Comparison of ENCODE assay signal across 19 cellular contexts in genomic region chr2:197426723-197427122, GRCh38. TPM values are rescaled to one million over a fixed set of nuclear protein-coding genes. Genes with fewer than 3 reads are reported as not detected.
DNase-seq lines count a peak whose midpoint lies in the region; ATAC-seq, FAIRE-seq and TF ChIP-seq lines count a peak whose summit lies in the region.
"Had no signal": no experiment of that assay in that cellular context is flagged by ENCODE, and none has a peak within 500 bp of the region (broad histone marks: within the 10 kb centered on the region; RNA-seq: fewer than 3 reads in every experiment).

No MANE protein-coding gene starts in this region.

- H3K9me3 ChIP-seq in K562 (replicated peaks; ENCODE audit: control insufficient read depth, insufficient read depth, low read depth, low read length): no peaks in the 10 kb centered on the region
- H3K9me3 ChIP-seq: vagina had no signal

- peaks cover 97% of the 10 kb centered on the region for H3K79me2 ChIP-seq in K562 (ENCODE audit: control insufficient read depth, insufficient read depth, low read length)

- POLR2A ChIA-PET in K562 (lab: Yijun Ruan, JAX): interaction anchor here (0.8 to 0.9 kb wide), 2 partner anchors 9 to 26 kb away, joined by 3 read pairs; no protein-coding TSS in a partner anchor

- peaks cover 78% of the 10 kb centered on the region for H3K36me3 Mint-ChIP-seq in activated T-cell treated with anti-CD3 and anti-CD28 coated beads, Interleukin-2, amount 50 U/mL, for 24 hours (ENCODE audit: low read depth)
- peaks cover 14% of the 10 kb centered on the region for H3K36me3 Mint-ChIP-seq in progenitor cell of endocrine pancreas (ENCODE audit: insufficient read depth)

- TF ChIP-seq CTCF in K562 (IDR thresholded peaks at IDR 0.05 in 2 of 3, conservative IDR thresholded peaks at IDR 0.05 in 1 of 3; ENCODE audit: insufficient read depth in 2 of 3, low read depth in 1 of 3, low read length in 3 of 3) (no peak), progenitor cell of endocrine pancreas (IDR thresholded peaks at IDR 0.05; ENCODE audit: unreplicated experiment) (no peak)

- CTCF ChIA-PET in K562 (lab: Yijun Ruan, JAX; ENCODE audit: low intra/inter-chr PET ratio): no interaction called here

- no peak for TF ChIP-seq EP300 in K562 (IDR thresholded peaks at IDR 0.05; ENCODE audit: low read length)

- no peak overlapping the region for H2AFZ ChIP-seq in K562 (ENCODE audit: low read depth, low read length)

- no peaks in the 10 kb centered on the region for H3K27me3 Mint-ChIP-seq in activated T-cell treated with anti-CD3 and anti-CD28 coated beads, Interleukin-2, amount 50 U/mL, for 24 hours
- H3K27me3 Mint-ChIP-seq in progenitor cell of endocrine pancreas: no peaks in the 10 kb centered on the region

- peak overlapping the region; percentile 87 for H3K27ac Mint-ChIP-seq in activated T-cell treated with anti-CD3 and anti-CD28 coated beads, Interleukin-2, amount 50 U/mL, for 24 hours
- H3K27ac Mint-ChIP-seq in progenitor cell of endocrine pancreas: peak overlapping the region; percentile 68
- H3K27ac Mint-ChIP-seq: T-helper 1 cell treated with Interleukin-12 subunit alpha and Interleukin-12 subunit beta and Interleukin-4 antibody, amounts not matched to agents 30 μg/mL and 1 μg/mL, for 36 hours had no signal

- H3K9me3 Mint-ChIP-seq in activated T-cell treated with anti-CD3 and anti-CD28 coated beads, Interleukin-2, amount 50 U/mL, for 24 hours: no peaks in the 10 kb centered on the region
- no peaks in the 10 kb centered on the region for H3K9me3 Mint-ChIP-seq in progenitor cell of endocrine pancreas (ENCODE audit: low read depth)
- H3K9me3 Mint-ChIP-seq: neural crest cell; T-helper 1 cell treated with Interleukin-12 subunit alpha and Interleukin-12 subunit beta and Interleukin-4 antibody, amounts not matched to agents 30 μg/mL and 1 μg/mL, for 36 hours had no signal

- no peak for TF ChIP-seq POLR2A in K562 (conservative IDR thresholded peaks at IDR 0.05)

- BruUV-seq in K562 (replicated peaks; lab: Mats Ljungman, UMichigan): no TSS peak

- H3K4me3 Mint-ChIP-seq in activated T-cell treated with anti-CD3 and anti-CD28 coated beads, Interleukin-2, amount 50 U/mL, for 24 hours: no peak overlapping the region
- no peak overlapping the region for H3K4me3 Mint-ChIP-seq in progenitor cell of endocrine pancreas (ENCODE audit: low read depth)
- H3K4me3 Mint-ChIP-seq: neural crest cell; T-helper 1 cell treated with Interleukin-12 subunit alpha and Interleukin-12 subunit beta and Interleukin-4 antibody, amounts not matched to agents 30 μg/mL and 1 μg/mL, for 36 hours had no signal

- in situ Hi-C loops in K562 (cut with MboI): no loop called here

- no peaks in the 10 kb centered on the region for H3K27me3 ChIP-seq in K562 (ENCODE audit: control insufficient read depth in 2 of 2, insufficient read depth in 2 of 2, low read length in 2 of 2)
- H3K27me3 ChIP-seq: vagina had no signal

- H3K4me3 ChIP-seq in K562: no peak overlapping the region
- H3K4me3 ChIP-seq: coronary artery, lung, vagina had no signal

- H3K27ac ChIP-seq in K562 (ENCODE audit: extremely low read depth, low read depth, low read length): no peak overlapping the region
- H3K27ac ChIP-seq: coronary artery, epithelial cell of prostate, vagina had no signal

- DNase-seq in activated T-cell treated with anti-CD3 and anti-CD28 coated beads, Interleukin-2, amount 50 U/mL, for 24 hours: no peak
- no peak for DNase-seq in activated T-cell treated with anti-CD3 and anti-CD28 coated beads for 4 hours
- DNase-seq in OCI-M1 (lab: John Stamatoyannopoulos, UW): peak; percentile 18
- no peak for DNase-seq in K562 (ENCODE audit: extremely low read depth in 1 of 4, low spot score in 3 of 4)
- no peak for DNase-seq in progenitor cell of endocrine pancreas (ENCODE audit: low spot score, unreplicated experiment)
- no peak for DNase-seq in hypothalamus (lab: John Stamatoyannopoulos, UW)
- no peak for DNase-seq in amygdala (lab: John Stamatoyannopoulos, UW)
- DNase-seq: activated CD4-positive, CD25-positive, alpha-beta regulatory T cell treated with anti-CD3 and anti-CD28 coated beads, Interleukin-2, amount 50 U/mL, for 72 hours; KBM-7; NCI-H1105; NCI-H82; retina had no signal

- H3K9ac ChIP-seq in K562 (ENCODE audit: insufficient read depth in 1 of 2, low read depth in 2 of 2, low read length in 2 of 2): no peak overlapping the region

- no peak overlapping the region for H3K4me2 ChIP-seq in K562 (ENCODE audit: insufficient read depth, low read length)

- TF ChIP-seq RAD21 in K562 (CRISPR knock-in tag; conservative IDR thresholded peaks at IDR 0.05 in 1 of 2, IDR thresholded peaks at IDR 0.05 in 1 of 2): no peak

- ATAC-seq in K562: no peak
- ATAC-seq in GM21529 (IDR thresholded peaks at IDR 0.05; ENCODE audit: unreplicated experiment): no peak

- H4K20me1 ChIP-seq in K562 (replicated peaks; ENCODE audit: control insufficient read depth, insufficient read depth, low read length): peaks cover 40% of the 10 kb centered on the region

- intact Hi-C loops in K562 (cut with micrococcal nuclease): no loop called here

- no peaks in the 10 kb centered on the region for H3K9me1 ChIP-seq in K562 (ENCODE audit: control insufficient read depth, insufficient read depth, low read length)

- peaks cover 58% of the 10 kb centered on the region for H3K36me3 ChIP-seq in K562 (ENCODE audit: control insufficient read depth, insufficient read depth, low read length)

- peaks cover 9 to 19% of the 10 kb centered on the region in 2 experiments; a peak in 4 of 5 replicates for H3K4me1 ChIP-seq in K562 (replicated peaks in 1 of 2; ENCODE audit: control insufficient read depth in 2 of 2, insufficient read depth in 2 of 2, low read length in 2 of 2)

- no peak for FAIRE-seq in K562 (lab: Jason Lieb, UNC)

- H3K4me1 Mint-ChIP-seq in activated T-cell treated with anti-CD3 and anti-CD28 coated beads, Interleukin-2, amount 50 U/mL, for 24 hours (ENCODE audit: low read depth): peaks cover 78% of the 10 kb centered on the region
- H3K4me1 Mint-ChIP-seq in progenitor cell of endocrine pancreas (ENCODE audit: low read depth): peaks cover 30% of the 10 kb centered on the region

TF ChIP-seq in K562, 482 proteins besides CTCF, POLR2A, EP300 and RAD21:
- TF ChIP-seq C11orf30 (IDR thresholded peaks at IDR 0.05; ENCODE audit: low read depth): 0 out of 2 replicates have a peak, but pooled peaks have one; percentile 11
- TF ChIP-seq CEBPB (tag; IDR thresholded peaks at IDR 0.05): peak; percentile 66
- no peak for TF ChIP-seq SOX6 (IDR thresholded peaks at IDR 0.05)
- no peak for TF ChIP-seq CEBPG (CRISPR knock-in tag; IDR thresholded peaks at IDR 0.05)
- peak in 1 of 2 experiments; percentile 48; a peak in 1 of 4 replicates for TF ChIP-seq CEBPG (tag; conservative IDR thresholded peaks at IDR 0.05 in 1 of 2, IDR thresholded peaks at IDR 0.05 in 1 of 2)

RNA-seq across cellular contexts. Expression of gene SF3B1, which starts 8.1 kb away (rescaled TPM):
- 275 and 561 TPM in 2 replicates for total RNA-seq in K562 (2011; cell fraction: chromatin; rRNA removed; ENCODE audit: low replicate concordance)
- total RNA-seq in K562 (2011; cell fraction: nucleolus; rRNA removed): 81.5 and 115 TPM in 2 replicates
- total RNA-seq in K562 (2011; cell fraction: nucleoplasm; rRNA removed): 184 and 196 TPM in 2 replicates
- total RNA-seq in K562 (2014; rRNA removed): 96.2 and 118 TPM in 2 replicates
- 209 and 283 TPM in 2 replicates for total RNA-seq in K562 (2014; rRNA removed; fragmentation: Illumina TruSeq; extraction: Trizol)
- 168 and 176 TPM in 2 replicates for total RNA-seq in K562 (2015; rRNA removed; fragmentation: Illumina TruSeq; extraction: Trizol)
- total RNA-seq in K562 (2021): 180 and 182 TPM in 2 replicates
- 340 and 377 TPM in 2 replicates for polyA plus RNA-seq in K562 (2011; rRNA removed)
- polyA plus RNA-seq in K562 (2011; cell fraction: cytosol; rRNA removed): 104 and 199 TPM in 2 replicates
- polyA plus RNA-seq in K562 (2011; cell fraction: nucleus; rRNA removed): 387 and 786 TPM in 2 replicates
- polyA plus RNA-seq in K562 (2012): 124 and 183 TPM in 2 replicates
- polyA plus RNA-seq in K562 (2014; fragmentation: Illumina TruSeq; extraction: Trizol): 238 and 243 TPM in 2 replicates
- 100 to 1,000 TPM; 125 to 177 TPM for polyA plus RNA-seq in K562 (2014; fragmentation: Nextera tagmentation; extraction: Ambion mirVana)
- polyA plus RNA-seq in K562 (2014; rRNA removed): 144 and 145 TPM in 2 replicates
- polyA minus RNA-seq in K562 (2011; rRNA and poly(A)+ RNA removed): 859 and 924 TPM in 2 replicates
- polyA minus RNA-seq in K562 (2011; cell fraction: cytosol; rRNA and poly(A)+ RNA removed): 67.3 and 81.8 TPM in 2 replicates
- 130 and 336 TPM in 2 replicates for polyA minus RNA-seq in K562 (2011; cell fraction: nucleus; rRNA and poly(A)+ RNA removed)
- 348 and 370 TPM in 2 replicates for total RNA-seq in progenitor cell of endocrine pancreas

RNA-seq across cellular contexts. Expression of gene COQ10B, which starts 26.6 kb away (rescaled TPM):
- total RNA-seq in K562 (2011; cell fraction: chromatin; rRNA removed; ENCODE audit: low replicate concordance): 8.4 and 11.7 TPM in 2 replicates
- total RNA-seq in K562 (2011; cell fraction: nucleolus; rRNA removed): 7.0 and 9.7 TPM in 2 replicates
- 10.8 and 22.4 TPM in 2 replicates for total RNA-seq in K562 (2011; cell fraction: nucleoplasm; rRNA removed)
- 6.9 and 7.6 TPM in 2 replicates for total RNA-seq in K562 (2014; rRNA removed)
- 13.1 and 15.9 TPM in 2 replicates for total RNA-seq in K562 (2014; rRNA removed; fragmentation: Illumina TruSeq; extraction: Trizol)
- 10.8 and 11.1 TPM in 2 replicates for total RNA-seq in K562 (2015; rRNA removed; fragmentation: Illumina TruSeq; extraction: Trizol)
- 8.5 and 9.8 TPM in 2 replicates for total RNA-seq in K562 (2021)
- polyA plus RNA-seq in K562 (2011; rRNA removed): 1.8 and 3.1 TPM in 2 replicates
- polyA plus RNA-seq in K562 (2011; cell fraction: cytosol; rRNA removed): 0.86 and 1.4 TPM in 2 replicates
- polyA plus RNA-seq in K562 (2011; cell fraction: nucleus; rRNA removed): 1.5 and 1.9 TPM in 2 replicates
- 6.8 and 10.0 TPM in 2 replicates for polyA plus RNA-seq in K562 (2012)
- 8.8 and 9.7 TPM in 2 replicates for polyA plus RNA-seq in K562 (2014; fragmentation: Illumina TruSeq; extraction: Trizol)
- 1 to 10 TPM; 7.2 to 7.7 TPM for polyA plus RNA-seq in K562 (2014; fragmentation: Nextera tagmentation; extraction: Ambion mirVana)
- 7.1 and 9.3 TPM in 2 replicates for polyA plus RNA-seq in K562 (2014; rRNA removed)
- 4.2 and 4.7 TPM in 2 replicates for polyA minus RNA-seq in K562 (2011; rRNA and poly(A)+ RNA removed)
- 1.1 and 1.7 TPM in 2 replicates for polyA minus RNA-seq in K562 (2011; cell fraction: cytosol; rRNA and poly(A)+ RNA removed)
- polyA minus RNA-seq in K562 (2011; cell fraction: nucleus; rRNA and poly(A)+ RNA removed): 5.7 and 8.9 TPM in 2 replicates
- 11.0 and 11.8 TPM in 2 replicates for total RNA-seq in progenitor cell of endocrine pancreas
